In genomic region chr20:25992146-25992545, GRCh38 we compare ENCODE assay signal across 17 cellular contexts.
DNase-seq lines count a peak whose midpoint lies in the region; ATAC-seq and TF ChIP-seq lines count a peak whose summit lies in the region.
"Had no signal": no experiment of that assay in that cellular context is flagged by ENCODE, and none has a peak within 500 bp of the region (broad histone marks: within the 10 kb centered on the region; RNA-seq: fewer than 3 reads in every experiment).

No MANE protein-coding gene starts in this region.

- no peaks in the 10 kb centered on the region for H3K4me1 Mint-ChIP-seq in endothelial cell (ENCODE audit: unreplicated experiment)
- peaks cover under 1% of the 10 kb centered on the region for H3K4me1 Mint-ChIP-seq in osteocyte (ENCODE audit: unreplicated experiment)

- no peak for TF ChIP-seq CTCF in endothelial cell (IDR thresholded peaks at IDR 0.05; ENCODE audit: unreplicated experiment)
- no peak for TF ChIP-seq CTCF in osteocyte (IDR thresholded peaks at IDR 0.05)

- H3K9me3 Mint-ChIP-seq in endothelial cell (ENCODE audit: unreplicated experiment) (no peaks in the 10 kb centered on the region), osteocyte (ENCODE audit: unreplicated experiment) (no peaks in the 10 kb centered on the region)
- H3K9me3 Mint-ChIP-seq: CD4-positive, alpha-beta memory T cell had no signal

- intact Hi-C loops in cardiac septum (cut with DNase I) (no loop called here), left cardiac atrium (cut with DNase I) (no loop called here)

- H3K4me3 Mint-ChIP-seq in endothelial cell (ENCODE audit: unreplicated experiment) (peak overlapping the region; percentile 43), osteocyte (ENCODE audit: unreplicated experiment) (no peak overlapping the region)
- H3K4me3 Mint-ChIP-seq: CD14-positive monocyte; CD4-positive, alpha-beta memory T cell; HFFc6 had no signal

- peak; percentile 41 for DNase-seq in cardiac septum (ENCODE audit: low spot score)
- DNase-seq in left cardiac atrium: no peak
- DNase-seq in endothelial cell (ENCODE audit: low spot score): no peak
- DNase-seq in osteocyte (ENCODE audit: extremely low spot score, unreplicated experiment): peak; percentile 53
- no peak for DNase-seq in NCI-H2196 treated with DMSO at 0.1 percent for 48 hours (lab: John Stamatoyannopoulos, UW; ENCODE audit: unreplicated experiment)
- DNase-seq: Calu3; CD4-positive, alpha-beta memory T cell; DMS79 treated with DMSO at 0.1 percent for 48 hours; EL; GM23248; HFFc6; KG1 had no signal

- H3K27ac Mint-ChIP-seq in endothelial cell (ENCODE audit: unreplicated experiment) (no peak overlapping the region), osteocyte (ENCODE audit: unreplicated experiment) (no peak overlapping the region)
- H3K27ac Mint-ChIP-seq: CD14-positive monocyte; CD4-positive, alpha-beta memory T cell; HFFc6 had no signal

- H3K27me3 Mint-ChIP-seq in endothelial cell (ENCODE audit: unreplicated experiment) (peaks cover 15% of the 10 kb centered on the region), osteocyte (ENCODE audit: unreplicated experiment) (peaks cover 2% of the 10 kb centered on the region)

- H3K36me3 Mint-ChIP-seq in endothelial cell (ENCODE audit: low read depth, unreplicated experiment) (peaks cover 4% of the 10 kb centered on the region), osteocyte (ENCODE audit: unreplicated experiment) (no peaks in the 10 kb centered on the region)
- H3K36me3 Mint-ChIP-seq: CD14-positive monocyte; CD4-positive, alpha-beta memory T cell had no signal

- ATAC-seq in left cardiac atrium (no peak), HG02973 (IDR thresholded peaks at IDR 0.05; ENCODE audit: unreplicated experiment) (no peak), GM21447 (IDR thresholded peaks at IDR 0.05; ENCODE audit: unreplicated experiment) (no peak)
- ATAC-seq: A549, HCT116 had no signal

Comparison
In these comparisons a context has a peak if more than half of its experiments do, and no peak if none do; other contexts are left out.
1. DNase-seq: peak in cardiac septum (single experiment) and osteocyte (single experiment); none in left cardiac atrium (single experiment), endothelial cell (single experiment) and NCI-H2196 treated with DMSO at 0.1 percent for 48 hours (single experiment).